17 cellular contexts compared by ENCODE assay signal in the genomic region with DNA sequence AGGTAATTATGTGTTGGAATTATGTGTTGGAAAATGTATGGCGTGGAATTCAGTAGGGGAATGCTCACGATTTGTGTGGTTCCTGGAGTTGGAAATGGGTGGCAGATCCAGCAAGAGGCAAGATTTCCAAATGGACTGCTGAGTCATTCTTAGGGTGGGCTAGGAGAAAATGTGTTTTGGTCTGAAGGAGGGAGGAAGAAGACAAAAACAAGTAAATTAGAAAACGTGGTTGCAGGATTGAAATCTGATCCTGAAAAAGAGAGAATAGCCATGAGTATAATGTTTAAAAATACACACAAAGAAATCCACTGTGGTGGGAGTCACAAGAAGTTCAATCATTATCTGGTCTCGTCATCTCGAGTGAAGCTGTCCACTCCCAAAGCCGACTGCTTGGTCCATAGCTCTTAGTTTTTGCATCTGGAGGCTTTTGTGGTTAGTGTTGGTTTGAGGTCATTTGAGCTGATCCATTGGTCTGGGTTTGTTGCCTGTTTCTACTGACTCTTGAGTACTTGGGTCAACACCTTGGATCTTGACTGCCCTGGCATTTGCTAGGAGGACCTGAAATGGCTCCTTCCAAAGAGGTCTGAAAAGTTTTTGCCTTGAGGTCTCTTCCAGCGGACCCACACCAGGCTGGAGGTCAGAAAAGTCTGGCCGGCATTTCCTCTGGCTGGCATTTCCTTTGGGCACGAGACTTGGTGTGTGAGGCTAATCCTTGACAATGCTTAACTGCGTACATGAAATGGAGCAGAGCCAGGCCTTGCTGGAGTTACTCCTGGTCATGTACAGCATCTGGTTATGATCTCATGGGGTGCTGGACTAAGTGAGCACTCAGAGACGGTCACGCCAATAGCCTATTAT. TPM values are rescaled to one million over a fixed set of nuclear protein-coding genes. Genes with fewer than 3 reads are reported as not detected.
DNase-seq lines count a peak whose midpoint lies in the region; ATAC-seq, FAIRE-seq and TF ChIP-seq lines count a peak whose summit lies in the region.
"Had no signal": no experiment of that assay in that cellular context is flagged by ENCODE, and none has a peak within 500 bp of the region (broad histone marks: within the 10 kb centered on the region; RNA-seq: fewer than 3 reads in every experiment).

No MANE protein-coding gene starts in this region.

- no peaks in the 10 kb centered on the region for H3K9me3 ChIP-seq in K562 (replicated peaks; ENCODE audit: control insufficient read depth, insufficient read depth, low read depth, low read length)
- H3K9me3 ChIP-seq in sigmoid colon = no peaks in the 10 kb centered on the region
- H3K9me3 ChIP-seq: tibial nerve had no signal

- TF ChIP-seq RAD21 in K562 (CRISPR knock-in tag; conservative IDR thresholded peaks at IDR 0.05 in 1 of 2, IDR thresholded peaks at IDR 0.05 in 1 of 2) = no peak

- POLR2A ChIA-PET in K562 (lab: Yijun Ruan, JAX) = no interaction called here

- no peak overlapping the region for H3K9ac ChIP-seq in K562 (ENCODE audit: insufficient read depth in 1 of 2, low read depth in 2 of 2, low read length in 2 of 2)

- TF ChIP-seq POLR2A in K562 (conservative IDR thresholded peaks at IDR 0.05) (no peak), sigmoid colon (IDR thresholded peaks at IDR 0.05) (no peak)

- TF ChIP-seq CTCF in K562 (IDR thresholded peaks at IDR 0.05 in 2 of 3, conservative IDR thresholded peaks at IDR 0.05 in 1 of 3; ENCODE audit: insufficient read depth in 2 of 3, low read depth in 1 of 3, low read length in 3 of 3) = no peak
- no peak for TF ChIP-seq CTCF in sigmoid colon (IDR thresholded peaks at IDR 0.05)

- peaks cover 24% of the 10 kb centered on the region for H3K36me3 Mint-ChIP-seq in activated T-cell treated with anti-CD3 and anti-CD28 coated beads, Interleukin-2, amount 50 U/mL, for 24 hours (ENCODE audit: low read depth)

- H3K4me2 ChIP-seq in K562 (ENCODE audit: insufficient read depth, low read length) = no peak overlapping the region

- no peak for DNase-seq in activated T-cell treated with anti-CD3 and anti-CD28 coated beads, Interleukin-2, amount 50 U/mL, for 24 hours
- DNase-seq in activated T-cell treated with anti-CD3 and anti-CD28 coated beads for 4 hours = no peak
- peak; percentile 41 for DNase-seq in MV-4-11 (lab: John Stamatoyannopoulos, UW)
- DNase-seq in K562 (ENCODE audit: extremely low read depth in 1 of 4, low spot score in 3 of 4) = no peak
- peak; percentile 51 for DNase-seq in sigmoid colon
- DNase-seq in CD1c-positive myeloid dendritic cell (ENCODE audit: extremely low spot score) = no peak
- DNase-seq in NCI-H2227 treated with DMSO at 0.1 percent for 48 hours (lab: John Stamatoyannopoulos, UW) = no peak
- DNase-seq in activated CD4-positive, alpha-beta T cell treated with anti-CD3 and anti-CD28 coated beads for 1 hour = no peak
- DNase-seq: activated gamma-delta T cell, KBM-7, NCI-H2171 treated with DMSO at 0.1 percent for 48 hours had no signal

- in situ Hi-C loops in K562 (cut with MboI) = no loop called here

- H3K36me3 ChIP-seq in K562 (ENCODE audit: control insufficient read depth, insufficient read depth, low read length) = no peaks in the 10 kb centered on the region
- no peaks in the 10 kb centered on the region for H3K36me3 ChIP-seq in sigmoid colon
- H3K36me3 ChIP-seq: tibial nerve had no signal

- no peaks in the 10 kb centered on the region for H3K4me1 ChIP-seq in K562 (replicated peaks in 1 of 2; ENCODE audit: control insufficient read depth in 2 of 2, insufficient read depth in 2 of 2, low read length in 2 of 2)
- H3K4me1 ChIP-seq in sigmoid colon = peaks cover 0 to 13% (median 5%) of the 10 kb centered on the region in 4 donors

- CTCF ChIA-PET in K562 (lab: Yijun Ruan, JAX; ENCODE audit: low intra/inter-chr PET ratio) = no interaction called here

- H3K4me3 Mint-ChIP-seq in activated T-cell treated with anti-CD3 and anti-CD28 coated beads, Interleukin-2, amount 50 U/mL, for 24 hours = peak overlapping the region; percentile 81

- H3K4me1 Mint-ChIP-seq in activated T-cell treated with anti-CD3 and anti-CD28 coated beads, Interleukin-2, amount 50 U/mL, for 24 hours (ENCODE audit: low read depth) = peaks cover 83% of the 10 kb centered on the region

- no peak overlapping the region for H2AFZ ChIP-seq in K562 (ENCODE audit: low read depth, low read length)

- H3K27me3 Mint-ChIP-seq in activated T-cell treated with anti-CD3 and anti-CD28 coated beads, Interleukin-2, amount 50 U/mL, for 24 hours = no peaks in the 10 kb centered on the region
- H3K27me3 Mint-ChIP-seq: dendritic cell treated with granulocyte-macrophage colony-stimulating factor and Interleukin-4, amounts not matched to agents 40 ng/mL and 50 ng/mL, for 4 days had no signal

- intact Hi-C loops in K562 (cut with micrococcal nuclease) (no loop called here), sigmoid colon (cut with DNase I) (no loop called here)

- H3K27ac Mint-ChIP-seq in activated T-cell treated with anti-CD3 and anti-CD28 coated beads, Interleukin-2, amount 50 U/mL, for 24 hours = peak overlapping the region; percentile 93

- H3K9me3 Mint-ChIP-seq in activated T-cell treated with anti-CD3 and anti-CD28 coated beads, Interleukin-2, amount 50 U/mL, for 24 hours = no peaks in the 10 kb centered on the region
- H3K9me3 Mint-ChIP-seq: dendritic cell treated with granulocyte-macrophage colony-stimulating factor and Interleukin-4, amounts not matched to agents 40 ng/mL and 50 ng/mL, for 4 days had no signal

- FAIRE-seq in K562 (lab: Jason Lieb, UNC) = peak; percentile 44
- FAIRE-seq: TTC549 had no signal

- no peaks in the 10 kb centered on the region for H3K9me1 ChIP-seq in K562 (ENCODE audit: control insufficient read depth, insufficient read depth, low read length)

- H3K27ac ChIP-seq in K562 (ENCODE audit: extremely low read depth, low read depth, low read length) (no peak overlapping the region), sigmoid colon (no peak overlapping the region)

- H3K27me3 ChIP-seq in K562 (ENCODE audit: control insufficient read depth in 2 of 2, insufficient read depth in 2 of 2, low read length in 2 of 2) (peaks cover 28 to 50% of the 10 kb centered on the region in 2 experiments; a peak in 4 of 5 replicates), sigmoid colon (peaks cover 2 to 29% (median 8%) of the 10 kb centered on the region in 3 donors)
- H3K27me3 ChIP-seq: tibial nerve had no signal

- BruUV-seq in K562 (replicated peaks; lab: Mats Ljungman, UMichigan) = no TSS peak

- H3K4me3 ChIP-seq in K562 = no peak overlapping the region
- H3K4me3 ChIP-seq in sigmoid colon = no peak overlapping the region

- no peak for TF ChIP-seq EP300 in K562 (IDR thresholded peaks at IDR 0.05; ENCODE audit: low read length)
- TF ChIP-seq EP300 in sigmoid colon (IDR thresholded peaks at IDR 0.05) = no peak

- ATAC-seq in K562 = no peak

- H4K20me1 ChIP-seq in K562 (replicated peaks; ENCODE audit: control insufficient read depth, insufficient read depth, low read length) = no peaks in the 10 kb centered on the region

- under 1% methylated on average over 12 of the region's 12 CpGs for WGBS in K562 (ENCODE audit: insufficient coverage, low coverage, missing lambda C conversion rate)
- WGBS in sigmoid colon, 2 donors = 85 to 87% methylated on average over 12 of the region's 12 CpGs

- no peaks in the 10 kb centered on the region for H3K79me2 ChIP-seq in K562 (ENCODE audit: control insufficient read depth, insufficient read depth, low read length)

RNA-seq across cellular contexts. Expression of gene MX2, which starts 9.2 kb away (rescaled TPM):
- total RNA-seq in K562 (2011; cell fraction: chromatin; rRNA removed; ENCODE audit: low replicate concordance) = 0.65 TPM in 1 of 2 replicates, not detected in the other
- total RNA-seq in K562 (2011; cell fraction: nucleolus; rRNA removed) = 0.79 TPM in 1 of 2 replicates, not detected in the other
- total RNA-seq in K562 (2011; cell fraction: nucleoplasm; rRNA removed) = not detected in 2 replicates
- total RNA-seq in K562 (2014; rRNA removed) = 0.36 and 1.1 TPM in 2 replicates
- 0.26 and 0.73 TPM in 2 replicates for total RNA-seq in K562 (2014; rRNA removed; fragmentation: Illumina TruSeq; extraction: Trizol)
- total RNA-seq in K562 (2015; rRNA removed; fragmentation: Illumina TruSeq; extraction: Trizol) = 0.57 and 0.58 TPM in 2 replicates
- total RNA-seq in K562 (2021) = 0.95 and 1.0 TPM in 2 replicates
- polyA plus RNA-seq in K562 (2011; rRNA removed) = not detected in 2 replicates
- 0.03 TPM in 1 of 2 replicates, not detected in the other for polyA plus RNA-seq in K562 (2011; cell fraction: cytosol; rRNA removed)
- polyA plus RNA-seq in K562 (2011; cell fraction: nucleus; rRNA removed) = 0.04 TPM in 1 of 2 replicates, not detected in the other
- polyA plus RNA-seq in K562 (2012) = 0.56 and 2.1 TPM in 2 replicates
- 0.65 and 0.69 TPM in 2 replicates for polyA plus RNA-seq in K562 (2014; fragmentation: Illumina TruSeq; extraction: Trizol)
- polyA plus RNA-seq in K562 (2014; fragmentation: Nextera tagmentation; extraction: Ambion mirVana) = under 1 TPM; 0.10 to 0.18 TPM
- polyA plus RNA-seq in K562 (2014; rRNA removed) = 0.21 and 0.59 TPM in 2 replicates
- polyA minus RNA-seq in K562 (2011; rRNA and poly(A)+ RNA removed) = not detected in 2 replicates
- not detected in 2 replicates for polyA minus RNA-seq in K562 (2011; cell fraction: cytosol; rRNA and poly(A)+ RNA removed)
- not detected in 2 replicates for polyA minus RNA-seq in K562 (2011; cell fraction: nucleus; rRNA and poly(A)+ RNA removed)
- total RNA-seq in sigmoid colon = 1 to 10 TPM; 5.1 to 9.6 (median 7.3) TPM
- polyA plus RNA-seq in sigmoid colon = 10 to 100 TPM in 1 of 3 donors, 1 to 10 TPM in 2; 2.5 to 23.9 (median 6.0) TPM

RNA-seq across cellular contexts. Expression of gene FAM3B, which starts 54.5 kb away (rescaled TPM):
- total RNA-seq in K562 (2011; cell fraction: chromatin; rRNA removed; ENCODE audit: low replicate concordance) = not detected in 2 replicates
- not detected in 2 replicates for total RNA-seq in K562 (2011; cell fraction: nucleolus; rRNA removed)
- total RNA-seq in K562 (2011; cell fraction: nucleoplasm; rRNA removed) = not detected in 2 replicates
- total RNA-seq in K562 (2014; rRNA removed) (not detected in 2 replicates), K562 (2014; rRNA removed; fragmentation: Illumina TruSeq; extraction: Trizol) (not detected in 2 replicates), K562 (2015; rRNA removed; fragmentation: Illumina TruSeq; extraction: Trizol) (0.18 and 0.19 TPM in 2 replicates), K562 (2021) (not detected in 2 replicates), sigmoid colon (under 1 TPM in 1 of 4 donors, not detected in 3; 0.16 TPM)
- polyA plus RNA-seq in K562 (2011; rRNA removed) (not detected in 2 replicates), K562 (2014; fragmentation: Illumina TruSeq; extraction: Trizol) (not detected in 2 replicates), K562 (2014; fragmentation: Nextera tagmentation; extraction: Ambion mirVana) (under 1 TPM; 0.07 to 0.17 TPM), K562 (2014; rRNA removed) (0.04 and 0.24 TPM in 2 replicates), sigmoid colon (1 to 10 TPM in 2 of 3 donors, not detected in 1; 1.4 to 2.5 TPM)
- polyA plus RNA-seq in K562 (2011; cell fraction: cytosol; rRNA removed) = not detected in 2 replicates
- polyA plus RNA-seq in K562 (2011; cell fraction: nucleus; rRNA removed) = not detected in 2 replicates
- 0.20 and 0.28 TPM in 2 replicates for polyA plus RNA-seq in K562 (2012)
- not detected in 2 replicates for polyA minus RNA-seq in K562 (2011; rRNA and poly(A)+ RNA removed)
- polyA minus RNA-seq in K562 (2011; cell fraction: cytosol; rRNA and poly(A)+ RNA removed) = not detected in 2 replicates
- polyA minus RNA-seq in K562 (2011; cell fraction: nucleus; rRNA and poly(A)+ RNA removed) = not detected in 2 replicates
- total RNA-seq: glomerular endothelial cell, pulmonary artery endothelial cell, tibial nerve had no signal
- polyA plus RNA-seq: AG04450 had no signal

RNA-seq across cellular contexts. Expression of gene MX1, which starts 55.0 kb away (rescaled TPM):
- total RNA-seq in K562 (2011; cell fraction: chromatin; rRNA removed; ENCODE audit: low replicate concordance) = not detected in 2 replicates
- not detected in 2 replicates for total RNA-seq in K562 (2011; cell fraction: nucleolus; rRNA removed)
- total RNA-seq in K562 (2011; cell fraction: nucleoplasm; rRNA removed) = not detected in 2 replicates
- 0.08 TPM in 1 of 2 replicates, not detected in the other for total RNA-seq in K562 (2014; rRNA removed)
- not detected in 2 replicates for total RNA-seq in K562 (2014; rRNA removed; fragmentation: Illumina TruSeq; extraction: Trizol)
- 0.07 TPM in 1 of 2 replicates, not detected in the other for total RNA-seq in K562 (2015; rRNA removed; fragmentation: Illumina TruSeq; extraction: Trizol)
- total RNA-seq in K562 (2021) = 0.51 and 0.78 TPM in 2 replicates
- polyA plus RNA-seq in K562 (2011; rRNA removed) = 0.07 TPM in 1 of 2 replicates, not detected in the other
- not detected in 2 replicates for polyA plus RNA-seq in K562 (2011; cell fraction: cytosol; rRNA removed)
- polyA plus RNA-seq in K562 (2011; cell fraction: nucleus; rRNA removed) = 0.06 TPM in 1 of 2 replicates, not detected in the other
- polyA plus RNA-seq in K562 (2012) = 0.22 and 0.30 TPM in 2 replicates
- 0.15 TPM in 1 of 2 replicates, not detected in the other for polyA plus RNA-seq in K562 (2014; fragmentation: Illumina TruSeq; extraction: Trizol)
- polyA plus RNA-seq in K562 (2014; fragmentation: Nextera tagmentation; extraction: Ambion mirVana) = not detected
- 0.34 TPM in 1 of 2 replicates, not detected in the other for polyA plus RNA-seq in K562 (2014; rRNA removed)
- 0.14 TPM in 1 of 2 replicates, not detected in the other for polyA minus RNA-seq in K562 (2011; rRNA and poly(A)+ RNA removed)
- polyA minus RNA-seq in K562 (2011; cell fraction: cytosol; rRNA and poly(A)+ RNA removed) = not detected in 2 replicates
- polyA minus RNA-seq in K562 (2011; cell fraction: nucleus; rRNA and poly(A)+ RNA removed) = not detected in 2 replicates
- total RNA-seq in sigmoid colon = 10 to 100 TPM in 3 of 4 donors, 1 to 10 TPM in 1; 8.6 to 30.7 (median 26.7) TPM
- polyA plus RNA-seq in sigmoid colon = 10 to 100 TPM; 13.2 to 76.7 (median 34.9) TPM

Comparison
In these comparisons a context has a peak if more than half of its experiments do, and no peak if none do; other contexts are left out.
1. DNase-seq: peak in MV-4-11 (single experiment) and sigmoid colon (single experiment); none in activated T-cell treated with anti-CD3 and anti-CD28 coated beads, Interleukin-2, amount 50 U/mL, for 24 hours (single experiment), activated T-cell treated with anti-CD3 and anti-CD28 coated beads for 4 hours (single experiment), K562 (0 of 4), CD1c-positive myeloid dendritic cell (single experiment), NCI-H2227 treated with DMSO at 0.1 percent for 48 hours (single experiment) and activated CD4-positive, alpha-beta T cell treated with anti-CD3 and anti-CD28 coated beads for 1 hour (single experiment).
2. RNA of gene MX1, which starts 55.0 kb away (total RNA-seq): 8.6 to 30.7 TPM in sigmoid colon; 0.07 to 0.78 TPM in K562; every median in the first group is over 4 times any median in the second.